ENCODE assay signal across 19 cellular contexts in the genomic region with DNA sequence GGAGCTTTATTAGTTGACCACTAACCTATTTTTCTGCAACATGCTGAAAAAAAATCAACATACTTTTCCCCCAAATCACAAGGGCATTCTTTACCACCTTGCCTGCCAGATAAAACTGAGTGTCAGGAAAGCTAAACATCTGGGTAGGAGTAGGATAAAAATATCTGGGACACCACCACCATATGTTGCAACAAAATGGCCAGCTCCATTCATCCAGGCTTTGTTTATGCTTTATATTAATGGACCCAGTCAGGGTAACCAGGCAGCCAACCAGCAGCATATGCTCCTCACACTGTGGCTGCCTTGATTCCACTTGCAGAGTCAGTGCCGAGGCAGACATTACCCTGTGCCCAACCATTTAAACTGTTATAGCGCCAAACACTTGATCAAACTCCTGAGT.
DNase-seq lines count a peak whose midpoint lies in the region; ATAC-seq and TF ChIP-seq lines count a peak whose summit lies in the region.
"Had no signal": no experiment of that assay in that cellular context is flagged by ENCODE, and none has a peak within 500 bp of the region (broad histone marks: within the 10 kb centered on the region; RNA-seq: fewer than 3 reads in every experiment).

No MANE protein-coding gene starts in this region.

- TF ChIP-seq CTCF in GM13977 (IDR thresholded peaks at IDR 0.05; ENCODE audit: extremely low read depth, insufficient read depth, missing control alignments) (no peak), Calu3 (IDR thresholded peaks at IDR 0.05; ENCODE audit: unreplicated experiment) (no peak)

- intact Hi-C loops in Calu3 (cut with micrococcal nuclease; ENCODE audit: unreplicated experiment) = no loop called here

- ATAC-seq in GM19324 (IDR thresholded peaks at IDR 0.05; ENCODE audit: low FRiP score, unreplicated experiment) = no peak
- no peak for ATAC-seq in HG03469 (IDR thresholded peaks at IDR 0.05; ENCODE audit: unreplicated experiment)
- ATAC-seq: GM12878 had no signal

- H3K4me3 Mint-ChIP-seq in Calu3 (ENCODE audit: low read depth, unreplicated experiment) = no peak overlapping the region
- H3K4me3 Mint-ChIP-seq: CD14-positive monocyte; CD4-positive, alpha-beta memory T cell; CD4-positive, CD25-positive, alpha-beta regulatory T cell; CD8-positive, alpha-beta memory T cell had no signal

- no peak overlapping the region for H3K27ac Mint-ChIP-seq in Calu3 (ENCODE audit: unreplicated experiment)
- H3K27ac Mint-ChIP-seq: CD14-positive monocyte; CD4-positive, alpha-beta memory T cell; CD4-positive, CD25-positive, alpha-beta regulatory T cell; CD8-positive, alpha-beta memory T cell had no signal

- no TSS peak for BruUV-seq in Calu3 (replicated peaks; lab: Mats Ljungman, UMichigan)

- H3K36me3 Mint-ChIP-seq in Calu3 (ENCODE audit: insufficient read depth, unreplicated experiment) = no peaks in the 10 kb centered on the region
- H3K36me3 Mint-ChIP-seq: CD14-positive monocyte; CD4-positive, alpha-beta memory T cell; CD4-positive, CD25-positive, alpha-beta regulatory T cell; CD8-positive, alpha-beta memory T cell had no signal

- DNase-seq in G401 (ENCODE audit: low spot score) = peak; percentile 65
- peak; percentile 6 for DNase-seq in H4 (ENCODE audit: low spot score)
- DNase-seq in NCI-H69 (lab: John Stamatoyannopoulos, UW) = peak; percentile 48
- DNase-seq in cerebellum (ENCODE audit: low spot score) = peak; percentile 21
- no peak for DNase-seq in GM13977 (ENCODE audit: low spot score)
- no peak for DNase-seq in Calu3
- DNase-seq: 8988T; ACHN; BE2C; CD4-positive, alpha-beta memory T cell; CD4-positive, CD25-positive, alpha-beta regulatory T cell; CD8-positive, alpha-beta memory T cell; COR-L47; DMS79 treated with DMSO at 0.1 percent for 48 hours; GDM1 had no signal

- in situ Hi-C loops in G401 (cut with HindIII; ENCODE audit: low sequenced_read_pairs) = no loop called here
- in situ Hi-C loops in GM13977 (cut with MboI; ENCODE audit: low pct_unique_long_range_greater_than_20kb, low sequenced_read_pairs, unreplicated experiment) = no loop called here

- H3K9me3 Mint-ChIP-seq in Calu3 (ENCODE audit: low read depth, unreplicated experiment) = peaks cover 18% of the 10 kb centered on the region

- no peaks in the 10 kb centered on the region for H3K4me1 Mint-ChIP-seq in Calu3 (ENCODE audit: low read depth, unreplicated experiment)
- H3K4me1 Mint-ChIP-seq: CD14-positive monocyte; CD4-positive, alpha-beta memory T cell; CD4-positive, CD25-positive, alpha-beta regulatory T cell; CD8-positive, alpha-beta memory T cell had no signal

- no peaks in the 10 kb centered on the region for H3K27me3 Mint-ChIP-seq in Calu3 (ENCODE audit: unreplicated experiment)
- H3K27me3 Mint-ChIP-seq: CD4-positive, alpha-beta memory T cell; CD4-positive, CD25-positive, alpha-beta regulatory T cell; CD8-positive, alpha-beta memory T cell had no signal

- CTCF ChIA-PET in Calu3 (lab: Charles Lee) = no interaction called here

Comparison
In these comparisons a context has a peak if more than half of its experiments do, and no peak if none do; other contexts are left out.
1. DNase-seq: peak in G401 (single experiment), H4 (single experiment), NCI-H69 (single experiment) and cerebellum (single experiment); none in GM13977 (single experiment) and Calu3 (single experiment).